2 cellular contexts compared by ENCODE assay signal in genomic region chr11:95794086-95794485, GRCh38.
TF ChIP-seq lines count a peak whose summit lies in the region.

No MANE protein-coding gene starts in this region.

TF ChIP-seq in GM12878, 131 proteins besides CTCF, POLR2A, EP300 and RAD21:
- TF ChIP-seq SRF (IDR thresholded peaks at IDR 0.05; ENCODE audit: low read depth in 2 of 2, low read length in 2 of 2) (no peak), IKZF2 (IDR thresholded peaks at IDR 0.05) (no peak)

TF ChIP-seq in neural cell, 6 proteins besides CTCF, POLR2A, EP300 and RAD21:
- no peak for TF ChIP-seq MXI1 (conservative IDR thresholded peaks at IDR 0.05; ENCODE audit: poor library complexity, severe bottlenecking)
- no peak for TF ChIP-seq EZH2 (IDR thresholded peaks at IDR 0.05; ENCODE audit: borderline replicate concordance, insufficient read depth, low read length, poor library complexity, severe bottlenecking)
- no peak for TF ChIP-seq SMC3 (conservative IDR thresholded peaks at IDR 0.05; ENCODE audit: poor library complexity)
- no peak for TF ChIP-seq TAF1 (IDR thresholded peaks at IDR 0.05; ENCODE audit: low read depth)
- TF ChIP-seq REST (IDR thresholded peaks at IDR 0.05; ENCODE audit: borderline replicate concordance) = no peak
- no peak for TF ChIP-seq POLR2AphosphoS5 (IDR thresholded peaks at IDR 0.05)
